1 cellular context compared by ENCODE assay signal in genomic region chr5:60701317-60701988, GRCh38.
A peak's percentile ranks its signal among the peaks of the same experiment; 100 is the strongest.
TF ChIP-seq lines count a peak whose summit lies in the region.

No MANE protein-coding gene starts in this region.

TF ChIP-seq in K562, 482 proteins besides CTCF, POLR2A, EP300 and RAD21 (continued from another document):
- TF ChIP-seq E4F1 (CRISPR knock-in tag; IDR thresholded peaks at IDR 0.05; ENCODE audit: borderline replicate concordance) = no peak
- peak; percentile 40; the same call in 1 of the 2 replicates for TF ChIP-seq CEBPB (tag; IDR thresholded peaks at IDR 0.05)
- no peak for TF ChIP-seq ATF4 (CRISPR knock-in tag; IDR thresholded peaks at IDR 0.05)
- TF ChIP-seq POLR2B (IDR thresholded peaks at IDR 0.05; ENCODE audit: low read depth, partially characterized antibody) = no peak
- TF ChIP-seq MLX (CRISPR knock-in tag; conservative IDR thresholded peaks at IDR 0.05) = no peak
- TF ChIP-seq CXXC5 (CRISPR knock-in tag; IDR thresholded peaks at IDR 0.05) = peak; percentile 31; the same call in 1 of the 2 replicates
- TF ChIP-seq JUN (IDR thresholded peaks at IDR 0.05; ENCODE audit: borderline replicate concordance, low read depth, low read length) = no peak
- no peak for TF ChIP-seq JUN (CRISPR knock-in tag; IDR thresholded peaks at IDR 0.05; ENCODE audit: borderline replicate concordance)
- no peak for TF ChIP-seq SAFB2 (IDR thresholded peaks at IDR 0.05; ENCODE audit: borderline replicate concordance, low read depth, low read length, severe bottlenecking)
- TF ChIP-seq NFIC (IDR thresholded peaks at IDR 0.05) = peak; percentile 83
- no peak for TF ChIP-seq GATAD2A (IDR thresholded peaks at IDR 0.05)
- no peak for TF ChIP-seq PTTG1 (tag; IDR thresholded peaks at IDR 0.05; ENCODE audit: low read depth)
